In the genomic region with DNA sequence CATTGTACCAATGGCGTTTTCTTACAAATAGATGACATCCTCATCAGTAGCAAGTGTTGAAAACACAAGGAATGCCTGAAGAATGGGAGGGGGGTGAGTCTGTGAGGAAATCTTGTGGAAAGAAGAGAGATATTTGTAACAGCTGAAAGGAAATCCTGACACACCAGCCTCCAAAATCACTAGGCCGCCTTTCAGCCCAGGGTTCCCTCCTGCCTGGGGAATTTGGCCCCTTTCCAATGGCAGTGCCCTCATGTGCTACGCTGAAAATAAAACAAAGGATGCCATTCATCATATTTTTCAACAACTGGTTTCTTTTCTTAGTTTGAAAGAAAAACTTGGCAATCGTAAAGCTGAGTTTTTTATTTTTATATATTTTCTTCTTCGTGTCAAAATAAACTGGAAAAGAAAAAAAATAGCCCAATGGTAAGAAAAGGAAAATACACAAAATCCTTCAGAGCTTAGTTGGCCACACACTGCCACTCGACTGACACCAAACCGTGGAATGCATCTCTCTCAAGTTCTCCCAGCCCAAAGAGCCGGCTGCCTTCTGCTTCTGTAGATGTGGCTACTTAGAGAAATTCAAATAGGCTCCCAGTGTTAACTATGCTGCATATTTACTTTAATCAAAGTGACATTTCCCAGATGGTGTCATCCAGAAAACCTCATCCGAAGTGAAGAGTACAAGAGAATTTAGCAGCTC, we compare ENCODE assay signal across 12 cellular contexts. TPM values are rescaled to one million over a fixed set of nuclear protein-coding genes. Genes with fewer than 3 reads are reported as not detected.
DNase-seq lines count a peak whose midpoint lies in the region; ATAC-seq and TF ChIP-seq lines count a peak whose summit lies in the region.
"Had no signal": no experiment of that assay in that cellular context is flagged by ENCODE, and none has a peak within 500 bp of the region (broad histone marks: within the 10 kb centered on the region; RNA-seq: fewer than 3 reads in every experiment).

No MANE protein-coding gene starts in this region.

- H3K4me1 Mint-ChIP-seq in chondrocyte (ENCODE audit: low read depth): peaks cover 16% of the 10 kb centered on the region
- no peaks in the 10 kb centered on the region for H3K4me1 Mint-ChIP-seq in Caco-2 (ENCODE audit: low read depth, unreplicated experiment)
- peaks cover 30% of the 10 kb centered on the region for H3K4me1 Mint-ChIP-seq in WTC11
- H3K4me1 Mint-ChIP-seq: naive thymus-derived CD8-positive, alpha-beta T cell had no signal

- DNase-seq in M059J (ENCODE audit: low read depth): peak; percentile 19
- DNase-seq in chondrocyte (ENCODE audit: low spot score): no peak
- DNase-seq in RWPE1 (ENCODE audit: low spot score): no peak
- no peak for DNase-seq in posterior vena cava (ENCODE audit: low spot score)
- DNase-seq in Caco-2: no peak
- no peak for DNase-seq in WTC11 (ENCODE audit: low spot score)
- DNase-seq: DMS153; naive thymus-derived CD8-positive, alpha-beta T cell; PC-3 had no signal

- H3K4me3 ChIP-seq in stomach smooth muscle (ENCODE audit: low read length in 2 of 2) (peak overlapping the region in 1 of 2 donors; percentile 29), Caco-2 (ENCODE audit: low read depth, low read length) (no peak overlapping the region)

- intact Hi-C loops in posterior vena cava (cut with DNase I) (no loop called here), Caco-2 (cut with micrococcal nuclease; ENCODE audit: unreplicated experiment) (no loop called here)

- peak overlapping the region; percentile 85 for H3K27ac ChIP-seq in layer of hippocampus (ENCODE audit: low read depth, low read length)
- H3K27ac ChIP-seq in stomach smooth muscle (ENCODE audit: low read length): no peak overlapping the region
- H3K27ac ChIP-seq in RWPE1: no peak overlapping the region

- H3K27me3 Mint-ChIP-seq in chondrocyte (ENCODE audit: low read depth) (peaks cover 12% of the 10 kb centered on the region), Caco-2 (ENCODE audit: insufficient read depth, unreplicated experiment) (no peaks in the 10 kb centered on the region), WTC11 (ENCODE audit: low read depth) (no peaks in the 10 kb centered on the region; the same call in 1 of the 2 replicates)
- H3K27me3 Mint-ChIP-seq: activated naive CD8-positive, alpha-beta T cell had no signal

- H3K9me3 ChIP-seq in stomach smooth muscle (ENCODE audit: control insufficient read depth in 2 of 2, low read length in 2 of 2) (no peaks in the 10 kb centered on the region), Caco-2 (no peaks in the 10 kb centered on the region)

- ATAC-seq in WTC11: no peak
- ATAC-seq: naive thymus-derived CD8-positive, alpha-beta T cell; PC-3 had no signal

- H3K27ac Mint-ChIP-seq in chondrocyte (ENCODE audit: unreplicated experiment): peak overlapping the region; percentile 72
- H3K27ac Mint-ChIP-seq in Caco-2 (ENCODE audit: unreplicated experiment): no peak overlapping the region
- no peak overlapping the region for H3K27ac Mint-ChIP-seq in WTC11
- H3K27ac Mint-ChIP-seq: activated naive CD8-positive, alpha-beta T cell; naive thymus-derived CD8-positive, alpha-beta T cell had no signal

- H3K4me3 Mint-ChIP-seq in chondrocyte (ENCODE audit: unreplicated experiment) (peak overlapping the region; percentile 10), Caco-2 (ENCODE audit: unreplicated experiment) (no peak overlapping the region), WTC11 (no peak overlapping the region)
- H3K4me3 Mint-ChIP-seq: activated naive CD8-positive, alpha-beta T cell; naive thymus-derived CD8-positive, alpha-beta T cell had no signal

- BruUV-seq in Caco-2 (replicated peaks; lab: Mats Ljungman, UMichigan): no TSS peak

- H3K36me3 ChIP-seq in stomach smooth muscle (ENCODE audit: control insufficient read depth in 2 of 2, insufficient read depth in 2 of 2, low read length in 2 of 2) (no peaks in the 10 kb centered on the region), Caco-2 (ENCODE audit: control insufficient read depth, insufficient read depth, low read length) (no peaks in the 10 kb centered on the region)

- TF ChIP-seq CTCF in chondrocyte (IDR thresholded peaks at IDR 0.05): no peak
- no peak for TF ChIP-seq CTCF in RWPE1 (conservative IDR thresholded peaks at IDR 0.05; ENCODE audit: low read depth)
- no peak for TF ChIP-seq CTCF in Caco-2 (IDR thresholded peaks at IDR 0.05; ENCODE audit: insufficient read depth in 1 of 2, low read depth in 1 of 2, low read length in 1 of 2, severe bottlenecking in 1 of 2, unreplicated experiment in 1 of 2)
- no peak for TF ChIP-seq CTCF in WTC11 (IDR thresholded peaks at IDR 0.05)

- peaks cover 13% of the 10 kb centered on the region for H3K4me1 ChIP-seq in stomach smooth muscle (ENCODE audit: control insufficient read depth, insufficient read depth, low read length)
- H3K4me1 ChIP-seq in Caco-2: no peaks in the 10 kb centered on the region

- H3K36me3 Mint-ChIP-seq in chondrocyte (ENCODE audit: low read depth) (no peaks in the 10 kb centered on the region), Caco-2 (ENCODE audit: insufficient read depth, unreplicated experiment) (no peaks in the 10 kb centered on the region), WTC11 (no peaks in the 10 kb centered on the region)

- CTCF ChIA-PET in RWPE1 (lab: Yijun Ruan, JAX): no interaction called here
- CTCF ChIA-PET in Caco-2 (lab: Charles Lee): no interaction called here
- CTCF ChIA-PET in WTC11 (lab: Charles Lee): no interaction called here

- peak overlapping the region; percentile 5 to 36 for H3K9ac ChIP-seq in stomach smooth muscle (ENCODE audit: low read length in 2 of 2)

- POLR2A ChIA-PET in RWPE1 (lab: Yijun Ruan, JAX; ENCODE audit: low non-redundant PET) (no interaction called here), Caco-2 (lab: Charles Lee) (no interaction called here), WTC11 (lab: Charles Lee) (no interaction called here)

- H3K9me3 Mint-ChIP-seq in chondrocyte (ENCODE audit: low read depth): no peaks in the 10 kb centered on the region
- no peaks in the 10 kb centered on the region for H3K9me3 Mint-ChIP-seq in Caco-2 (ENCODE audit: unreplicated experiment)
- H3K9me3 Mint-ChIP-seq in WTC11: no peaks in the 10 kb centered on the region
- H3K9me3 Mint-ChIP-seq: naive thymus-derived CD8-positive, alpha-beta T cell had no signal

- no peaks in the 10 kb centered on the region for H3K27me3 ChIP-seq in layer of hippocampus (ENCODE audit: control insufficient read depth, insufficient read depth, low read length)
- H3K27me3 ChIP-seq in stomach smooth muscle (ENCODE audit: control insufficient read depth in 1 of 2, insufficient read depth in 2 of 2, low read length in 2 of 2): no peaks in the 10 kb centered on the region
- no peaks in the 10 kb centered on the region for H3K27me3 ChIP-seq in Caco-2 (replicated peaks; ENCODE audit: control insufficient read depth, insufficient read depth, low read length)

TF ChIP-seq in WTC11, 78 proteins besides CTCF, POLR2A, EP300 and RAD21:
- TF ChIP-seq SMAD4 (CRISPR knock-in tag; IDR thresholded peaks at IDR 0.05) (no peak), NR3C1 (CRISPR knock-in tag; conservative IDR thresholded peaks at IDR 0.05; ENCODE audit: low read depth) (no peak), IRF2 (CRISPR knock-in tag; IDR thresholded peaks at IDR 0.05; ENCODE audit: borderline replicate concordance, low read depth) (no peak), HMGA2 (CRISPR knock-in tag; IDR thresholded peaks at IDR 0.05) (no peak), GABPB1 (CRISPR knock-in tag; IDR thresholded peaks at IDR 0.05) (no peak)
- TF ChIP-seq, protein P1, sequence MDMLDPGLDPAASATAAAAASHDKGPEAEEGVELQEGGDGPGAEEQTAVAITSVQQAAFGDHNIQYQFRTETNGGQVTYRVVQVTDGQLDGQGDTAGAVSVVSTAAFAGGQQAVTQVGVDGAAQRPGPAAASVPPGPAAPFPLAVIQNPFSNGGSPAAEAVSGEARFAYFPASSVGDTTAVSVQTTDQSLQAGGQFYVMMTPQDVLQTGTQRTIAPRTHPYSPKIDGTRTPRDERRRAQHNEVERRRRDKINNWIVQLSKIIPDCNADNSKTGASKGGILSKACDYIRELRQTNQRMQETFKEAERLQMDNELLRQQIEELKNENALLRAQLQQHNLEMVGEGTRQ (CRISPR knock-in tag; IDR thresholded peaks at IDR 0.05): no peak
- TF ChIP-seq, protein P2, sequence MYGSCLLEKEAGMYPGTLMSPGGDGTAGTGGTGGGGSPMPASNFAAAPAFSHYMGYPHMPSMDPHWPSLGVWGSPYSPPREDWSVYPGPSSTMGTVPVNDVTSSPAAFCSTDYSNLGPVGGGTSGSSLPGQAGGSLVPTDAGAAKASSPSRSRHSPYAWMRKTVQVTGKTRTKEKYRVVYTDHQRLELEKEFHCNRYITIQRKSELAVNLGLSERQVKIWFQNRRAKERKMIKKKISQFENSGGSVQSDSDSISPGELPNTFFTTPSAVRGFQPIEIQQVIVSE (CRISPR knock-in tag; IDR thresholded peaks at IDR 0.05; ENCODE audit: borderline replicate concordance): no peak
- TF ChIP-seq, protein P3, sequence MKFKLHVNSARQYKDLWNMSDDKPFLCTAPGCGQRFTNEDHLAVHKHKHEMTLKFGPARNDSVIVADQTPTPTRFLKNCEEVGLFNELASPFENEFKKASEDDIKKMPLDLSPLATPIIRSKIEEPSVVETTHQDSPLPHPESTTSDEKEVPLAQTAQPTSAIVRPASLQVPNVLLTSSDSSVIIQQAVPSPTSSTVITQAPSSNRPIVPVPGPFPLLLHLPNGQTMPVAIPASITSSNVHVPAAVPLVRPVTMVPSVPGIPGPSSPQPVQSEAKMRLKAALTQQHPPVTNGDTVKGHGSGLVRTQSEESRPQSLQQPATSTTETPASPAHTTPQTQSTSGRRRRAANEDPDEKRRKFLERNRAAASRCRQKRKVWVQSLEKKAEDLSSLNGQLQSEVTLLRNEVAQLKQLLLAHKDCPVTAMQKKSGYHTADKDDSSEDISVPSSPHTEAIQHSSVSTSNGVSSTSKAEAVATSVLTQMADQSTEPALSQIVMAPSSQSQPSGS (CRISPR knock-in tag; IDR thresholded peaks at IDR 0.05; ENCODE audit: borderline replicate concordance, low read depth): no peak
TF ChIP-seq in WTC11: peak in this region for 0.

RNA-seq across cellular contexts. Expression of a gene that starts 52.0 kb away (rescaled TPM):
- total RNA-seq in M059J (2014; rRNA removed; shearing (Covaris generic)): 0.25 and 0.99 TPM in 2 replicates
- 0.34 to 1.2 TPM (median 0.65 TPM) in 3 replicates for total RNA-seq in chondrocyte
- 1 to 10 TPM; 1.1 to 1.6 TPM for total RNA-seq in posterior vena cava
- total RNA-seq in Caco-2 (2022): 0.35 and 0.68 TPM in 2 replicates
- total RNA-seq in WTC11 (2021): 0.85 to 2.1 TPM (median 1.8 TPM) in 3 replicates
